In the genomic region with DNA sequence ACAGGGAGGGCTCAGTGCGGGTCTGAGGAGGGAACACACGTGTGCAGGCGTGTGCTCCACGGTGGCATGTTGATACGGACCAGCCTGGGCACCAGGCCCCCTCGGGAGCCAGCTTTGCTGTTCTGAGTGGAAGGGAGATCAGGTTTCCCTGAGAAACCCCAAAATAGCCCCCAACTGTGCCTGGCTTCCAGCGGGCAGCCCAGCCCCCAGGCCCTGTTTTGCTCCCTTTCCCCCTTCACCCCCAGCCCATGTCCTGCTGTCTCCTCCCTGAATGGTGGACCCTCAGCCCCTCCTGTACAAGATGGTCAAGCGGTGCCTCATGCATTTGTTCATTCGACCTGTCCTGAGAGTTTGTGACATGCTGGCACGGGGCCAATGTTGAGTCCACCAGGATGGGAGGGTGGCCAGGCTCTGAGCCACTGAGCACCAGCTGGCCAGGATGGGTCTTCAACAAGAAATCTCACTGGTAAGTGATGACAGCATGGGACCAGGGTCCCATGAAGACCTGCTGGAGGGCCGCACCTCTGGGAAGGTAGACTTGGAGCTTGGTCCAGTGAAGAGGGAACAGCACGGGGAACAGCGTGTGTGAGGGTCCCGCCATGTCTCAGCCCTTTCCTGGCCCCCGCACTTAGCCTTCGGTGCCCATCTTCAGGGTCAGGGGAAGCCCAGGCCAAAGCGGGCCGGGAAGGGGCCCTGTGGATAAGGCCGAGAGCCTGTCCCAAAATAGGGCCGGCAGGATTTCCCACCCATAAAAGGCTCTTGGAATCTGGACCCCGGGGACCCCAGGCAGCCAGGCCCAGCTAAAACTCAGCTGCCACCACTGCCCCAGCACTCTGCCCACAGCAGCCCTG, we compare ENCODE assay signal across 26 cellular contexts. TPM values are rescaled to one million over a fixed set of nuclear protein-coding genes. Genes with fewer than 3 reads are reported as not detected.
A peak's percentile ranks its signal among the peaks of the same experiment; 100 is the strongest.
DNase-seq lines count a peak whose midpoint lies in the region; ATAC-seq and TF ChIP-seq lines count a peak whose summit lies in the region.
"Had no signal": no experiment of that assay in that cellular context is flagged by ENCODE, and none has a peak within 500 bp of the region (broad histone marks: within the 10 kb centered on the region; RNA-seq: fewer than 3 reads in every experiment).

A gene with protein sequence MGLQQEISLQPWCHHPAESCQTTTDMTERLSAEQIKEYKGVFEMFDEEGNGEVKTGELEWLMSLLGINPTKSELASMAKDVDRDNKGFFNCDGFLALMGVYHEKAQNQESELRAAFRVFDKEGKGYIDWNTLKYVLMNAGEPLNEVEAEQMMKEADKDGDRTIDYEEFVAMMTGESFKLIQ (plus strand): TSS at position 419 of the 851 bp plus-strand sequence. CDS start 21 bp downstream, at position 440.

- peaks cover 7% of the 10 kb centered on the region for H3K4me1 Mint-ChIP-seq in T-helper 17 cell

- no peak for DNase-seq in T-helper 17 cell
- DNase-seq in mesenteric fat pad (ENCODE audit: low spot score): peak; percentile 87
- DNase-seq in cortex of kidney (lab: John Stamatoyannopoulos, UW): no peak
- no peak for DNase-seq in NCI-H510A (lab: John Stamatoyannopoulos, UW)
- DNase-seq in RKO (ENCODE audit: low spot score): no peak
- DNase-seq: activated CD4-positive, alpha-beta memory T cell treated with anti-CD3 and anti-CD28 coated beads, Interleukin-2, amount 10 ng/mL, durations not matched to agents 7 days and 5 days; activated CD4-positive, CD25-positive, alpha-beta regulatory T cell treated with anti-CD3 and anti-CD28 coated beads, Interleukin-2, amount 50 U/mL, for 72 hours; CD4-positive, CD25-positive, alpha-beta regulatory T cell; effector memory CD8-positive, alpha-beta T cell; esophagus squamous epithelium; kidney glomerular epithelial cell; NCI-H1092; NCI-H187; NCI-H82; SHP77 treated with DMSO at 0.1 percent for 48 hours; stimulated activated CD4-positive, alpha-beta T cell treated with anti-CD3 and anti-CD28 coated beads, Interleukin-12 subunit alpha, Interleukin-12 subunit beta, amount 100 ng/mL, for 4 hours; stimulated activated CD4-positive, alpha-beta T cell treated with anti-CD3 and anti-CD28 coated beads, Interleukin-4, amount 100 ng/mL, for 4 hours; stimulated activated naive CD8-positive, alpha-beta T cell treated with anti-CD3 and anti-CD28 coated beads, Interleukin-15, Interleukin-2, amounts not matched to agents 100 U/mL and 50 U/mL, for 24 hours had no signal

- ATAC-seq in T-helper 17 cell: no peak
- ATAC-seq: activated naive CD4-positive, alpha-beta T cell treated with anti-CD3 and anti-CD28 coated beads, Interleukin-2, amount 50 U/mL, for 72 hours; effector memory CD8-positive, alpha-beta T cell; stimulated activated naive CD8-positive, alpha-beta T cell treated with anti-CD3 and anti-CD28 coated beads, Interleukin-15, Interleukin-2, amounts not matched to agents 100 U/mL and 50 U/mL, for 24 hours had no signal

- no peaks in the 10 kb centered on the region for H3K36me3 ChIP-seq in HEK293 (ENCODE audit: control insufficient read depth in 2 of 2, insufficient read depth in 1 of 2, low read length in 2 of 2)
- H3K36me3 ChIP-seq in skeletal muscle tissue (ENCODE audit: control insufficient read depth in 3 of 3, insufficient read depth in 3 of 3, low read length in 3 of 3): no peaks in the 10 kb centered on the region
- H3K36me3 ChIP-seq: esophagus squamous epithelium, HAP-1 had no signal

- POLR2A ChIA-PET in HEK293 (lab: Yijun Ruan, JAX): no interaction called here

- peaks cover 7% of the 10 kb centered on the region for H3K27me3 Mint-ChIP-seq in T-helper 17 cell

- H3K4me1 ChIP-seq in HEK293 (ENCODE audit: control insufficient read depth, insufficient read depth, low read length): no peaks in the 10 kb centered on the region
- H3K4me1 ChIP-seq in skeletal muscle tissue (ENCODE audit: control insufficient read depth in 3 of 3, insufficient read depth in 3 of 3, low read length in 3 of 3): peaks cover 50 to 63% (median 56%) of the 10 kb centered on the region in 3 donors

- CTCF ChIA-PET in HEK293 (lab: Yijun Ruan, JAX): interaction anchor here (1.6 kb wide), 1 partner anchor 131 kb away, joined by 4 read pairs; no protein-coding TSS in a partner anchor

- H3K27me3 ChIP-seq in skeletal muscle tissue (ENCODE audit: control insufficient read depth in 3 of 3, insufficient read depth in 3 of 3, low read length in 3 of 3): peaks cover 0 to 5% (median 0%) of the 10 kb centered on the region in 3 donors

- H3K4me3 ChIP-seq in HEK293 (ENCODE audit: low read depth, low read length): no peak within 1 kb of the TSS
- peak within 1 kb of the TSS; percentile 48 to 65 (median 54) for H3K4me3 ChIP-seq in skeletal muscle tissue (ENCODE audit: low read length in 3 of 3)
- H3K4me3 ChIP-seq: esophagus squamous epithelium, HAP-1 had no signal

- no peak within 1 kb of the TSS for H3K4me3 Mint-ChIP-seq in T-helper 17 cell
- H3K4me3 Mint-ChIP-seq: activated CD4-positive, alpha-beta memory T cell treated with anti-CD3 and anti-CD28 coated beads, Interleukin-2, amount 10 ng/mL, durations not matched to agents 7 days and 5 days had no signal

- H3K9ac ChIP-seq in skeletal muscle tissue (ENCODE audit: low read depth in 1 of 3, low read length in 3 of 3): peak within 1 kb of the TSS; percentile 70 to 81 (median 72)

- H3K9me3 ChIP-seq in HEK293 (ENCODE audit: control insufficient read depth, insufficient read depth, low read depth, low read length): no peaks in the 10 kb centered on the region
- no peaks in the 10 kb centered on the region for H3K9me3 ChIP-seq in T-helper 17 cell (ENCODE audit: control insufficient read depth, low read length, poor library complexity, severe bottlenecking)
- no peaks in the 10 kb centered on the region for H3K9me3 ChIP-seq in skeletal muscle tissue (ENCODE audit: control insufficient read depth in 3 of 3, low read length in 3 of 3)
- H3K9me3 ChIP-seq: esophagus squamous epithelium, HAP-1 had no signal

- TF ChIP-seq CTCF in HEK293 (tag by site-specific recombination; IDR thresholded peaks at IDR 0.05): no peak

- H3K27ac ChIP-seq in HEK293 (ENCODE audit: extremely low read depth, low read depth, low read length) (no peak within 1 kb of the TSS), skeletal muscle tissue (ENCODE audit: low read depth, low read length) (peak within 1 kb of the TSS; percentile 91)
- H3K27ac ChIP-seq: HL-60 had no signal

- H3K36me3 Mint-ChIP-seq in T-helper 17 cell (ENCODE audit: low read depth): no peaks in the 10 kb centered on the region
- H3K36me3 Mint-ChIP-seq: activated naive CD4-positive, alpha-beta T cell treated with anti-CD3 and anti-CD28 coated beads, Interleukin-2, amount 50 U/mL, for 72 hours; CD4-positive, CD25-positive, alpha-beta regulatory T cell had no signal

- peak within 1 kb of the TSS; percentile 67 for H3K27ac Mint-ChIP-seq in T-helper 17 cell
- H3K27ac Mint-ChIP-seq: activated CD4-positive, alpha-beta memory T cell treated with anti-CD3 and anti-CD28 coated beads, Interleukin-2, amount 10 ng/mL, durations not matched to agents 7 days and 5 days; activated naive CD4-positive, alpha-beta T cell treated with anti-CD3 and anti-CD28 coated beads, Interleukin-2, amount 50 U/mL, for 72 hours; activated T-helper 2 cell treated with anti-CD3 and anti-CD28 coated beads, Interferon-gamma antibody, Interleukin-2, Interleukin-4, amounts not matched to agents 10 μg/mL and 5 μg/mL and 100 μg/mL, durations not matched to agents 14 hours and 24 hours and 36 hours; effector memory CD8-positive, alpha-beta T cell had no signal

TF ChIP-seq in HEK293, 187 proteins besides CTCF, POLR2A, EP300 and RAD21 (continues in another document):
- 0 out of 2 replicates have a peak, but pooled peaks have one; percentile 10 for TF ChIP-seq GLIS1 (tag by site-specific recombination; IDR thresholded peaks at IDR 0.05)
- TF ChIP-seq, protein P1, sequence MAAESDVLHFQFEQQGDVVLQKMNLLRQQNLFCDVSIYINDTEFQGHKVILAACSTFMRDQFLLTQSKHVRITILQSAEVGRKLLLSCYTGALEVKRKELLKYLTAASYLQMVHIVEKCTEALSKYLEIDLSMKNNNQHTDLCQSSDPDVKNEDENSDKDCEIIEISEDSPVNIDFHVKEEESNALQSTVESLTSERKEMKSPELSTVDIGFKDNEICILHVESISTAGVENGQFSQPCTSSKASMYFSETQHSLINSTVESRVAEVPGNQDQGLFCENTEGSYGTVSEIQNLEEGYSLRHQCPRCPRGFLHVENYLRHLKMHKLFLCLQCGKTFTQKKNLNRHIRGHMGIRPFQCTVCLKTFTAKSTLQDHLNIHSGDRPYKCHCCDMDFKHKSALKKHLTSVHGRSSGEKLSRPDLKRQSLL (tag by site-specific recombination; IDR thresholded peaks at IDR 0.05): no peak
- no peak for TF ChIP-seq ZNF354C (tag by site-specific recombination; IDR thresholded peaks at IDR 0.05; ENCODE audit: borderline replicate concordance, low read depth)
- no peak for TF ChIP-seq ZNF561 (tag by site-specific recombination; IDR thresholded peaks at IDR 0.05; ENCODE audit: borderline replicate concordance)
- TF ChIP-seq HOXA7 (CRISPR knock-in tag; IDR thresholded peaks at IDR 0.05; ENCODE audit: borderline replicate concordance): no peak
- TF ChIP-seq KLF8 (tag by site-specific recombination; IDR thresholded peaks at IDR 0.05): no peak
- TF ChIP-seq ZIC2 (tag by site-specific recombination; IDR thresholded peaks at IDR 0.05): peak; percentile 58; the same call in 1 of the 2 replicates
- no peak for TF ChIP-seq ZNF707 (tag by site-specific recombination; IDR thresholded peaks at IDR 0.05)
- TF ChIP-seq, protein P2, sequence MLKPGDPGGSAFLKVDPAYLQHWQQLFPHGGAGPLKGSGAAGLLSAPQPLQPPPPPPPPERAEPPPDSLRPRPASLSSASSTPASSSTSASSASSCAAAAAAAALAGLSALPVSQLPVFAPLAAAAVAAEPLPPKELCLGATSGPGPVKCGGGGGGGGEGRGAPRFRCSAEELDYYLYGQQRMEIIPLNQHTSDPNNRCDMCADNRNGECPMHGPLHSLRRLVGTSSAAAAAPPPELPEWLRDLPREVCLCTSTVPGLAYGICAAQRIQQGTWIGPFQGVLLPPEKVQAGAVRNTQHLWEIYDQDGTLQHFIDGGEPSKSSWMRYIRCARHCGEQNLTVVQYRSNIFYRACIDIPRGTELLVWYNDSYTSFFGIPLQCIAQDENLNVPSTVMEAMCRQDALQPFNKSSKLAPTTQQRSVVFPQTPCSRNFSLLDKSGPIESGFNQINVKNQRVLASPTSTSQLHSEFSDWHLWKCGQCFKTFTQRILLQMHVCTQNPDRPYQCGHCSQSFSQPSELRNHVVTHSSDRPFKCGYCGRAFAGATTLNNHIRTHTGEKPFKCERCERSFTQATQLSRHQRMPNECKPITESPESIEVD (tag by site-specific recombination; IDR thresholded peaks at IDR 0.05): no peak
- no peak for TF ChIP-seq ZBTB20 (tag by site-specific recombination; IDR thresholded peaks at IDR 0.05)
- no peak for TF ChIP-seq ZNF791 (tag by site-specific recombination; IDR thresholded peaks at IDR 0.05)
- TF ChIP-seq ZNF350 (tag by site-specific recombination; IDR thresholded peaks at IDR 0.05): no peak
- TF ChIP-seq ZNF292 (tag by site-specific recombination; IDR thresholded peaks at IDR 0.05; ENCODE audit: borderline replicate concordance, low read depth): no peak

RNA-seq across cellular contexts. Expression of the gene that starts here (rescaled TPM):
- total RNA-seq in T-helper 17 cell (under 1 TPM; 0.35 to 0.55 TPM), mesenteric fat pad (0.26 TPM), skeletal muscle tissue (191 TPM)
- total RNA-seq: CD4-positive, CD25-positive, alpha-beta regulatory T cell; frontal cortex; lung microvascular endothelial cell had no signal

Comparison
In these comparisons a context has a peak if more than half of its experiments do, and no peak if none do; other contexts are left out.
1. RNA of the gene that starts here (total RNA-seq): 191 TPM in skeletal muscle tissue (single experiment); 0.35 to 0.55 TPM in T-helper 17 cell and 0.26 TPM in mesenteric fat pad (single experiment); every median in the first group is over 100 times any median in the second.
2. Peak in DNase-seq in mesenteric fat pad; RNA of the gene not detected or under 1 TPM.